In the genomic region with DNA sequence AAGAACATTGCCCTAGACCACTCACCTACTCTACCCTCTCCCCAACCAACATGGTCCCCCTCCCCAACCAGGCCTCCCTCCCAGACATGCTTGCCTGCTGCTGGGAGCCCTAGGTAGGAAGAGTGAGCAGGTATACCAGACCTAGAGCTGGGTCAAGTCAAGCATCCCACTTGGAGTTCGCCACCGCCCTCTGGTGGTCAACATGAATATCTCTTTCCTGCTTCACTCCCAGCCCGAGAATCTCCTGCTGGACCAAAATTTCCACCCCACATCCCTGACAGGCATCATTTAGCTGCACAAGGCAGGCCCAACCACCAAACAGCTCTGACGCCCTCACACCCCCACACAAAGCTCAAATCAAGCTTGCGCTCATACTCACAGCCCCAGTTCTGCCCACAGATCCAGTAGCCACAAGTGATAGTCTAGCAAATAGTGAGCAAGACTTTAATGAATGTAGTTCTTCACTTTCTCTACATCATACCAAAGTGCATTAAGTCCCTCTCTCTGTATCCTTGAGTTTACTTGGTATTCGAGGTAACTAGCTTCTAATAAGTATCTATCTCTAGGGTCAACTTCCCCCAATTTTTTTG, we compare ENCODE assay signal across 8 cellular contexts.
A peak's percentile ranks its signal among the peaks of the same experiment; 100 is the strongest.
DNase-seq lines count a peak whose midpoint lies in the region; ATAC-seq, FAIRE-seq and TF ChIP-seq lines count a peak whose summit lies in the region.

No MANE protein-coding gene starts in this region.

- H3K36me3 ChIP-seq in endothelial cell of umbilical vein (ENCODE audit: control insufficient read depth in 2 of 2, extremely low read depth in 1 of 2, insufficient read depth in 2 of 2, low read length in 2 of 2) (peaks cover 0 to 2% of the 10 kb centered on the region in 2 experiments), mucosa of descending colon (ENCODE audit: low read depth) (no peaks in the 10 kb centered on the region)

- CTCF ChIA-PET in endothelial cell of umbilical vein (lab: Charles Lee) = interaction anchor here (0.9 to 15.4 kb wide), 39 partner anchors 12 to 187 kb away, joined by 3 to 269 read pairs (median 5); a partner anchor contains a TSS

- H3K79me2 ChIP-seq in endothelial cell of umbilical vein (ENCODE audit: control insufficient read depth, insufficient read depth, low read length) = no peaks in the 10 kb centered on the region

- no peak overlapping the region for H3K27ac ChIP-seq in endothelial cell of umbilical vein (ENCODE audit: insufficient read depth, low read depth, low read length)

- peaks cover 17% of the 10 kb centered on the region for H3K4me1 ChIP-seq in endothelial cell of umbilical vein (ENCODE audit: control insufficient read depth, extremely low read depth, insufficient read depth, low read length)
- H3K4me1 ChIP-seq in mucosa of descending colon (ENCODE audit: low read depth) = no peaks in the 10 kb centered on the region

- H3K9ac ChIP-seq in endothelial cell of umbilical vein (replicated peaks; ENCODE audit: extremely low read depth, insufficient read depth, low read length) = no peak overlapping the region

- intact Hi-C loops in endothelial cell of umbilical vein (cut with micrococcal nuclease) = loop anchor here (1.0 kb wide), 6 partner anchors 37 to 147 kb away; no protein-coding TSS in a partner anchor
- intact Hi-C loops in mucosa of descending colon (cut with DNase I, micrococcal nuclease) = loop anchor here (2.0 to 10.0 kb wide), 2 partner anchors 98 kb away; no protein-coding TSS in a partner anchor

- H3K9me3 ChIP-seq in endothelial cell of umbilical vein (replicated peaks; ENCODE audit: control insufficient read depth, insufficient read depth, low read length) (no peaks in the 10 kb centered on the region), mucosa of descending colon (no peaks in the 10 kb centered on the region)

- H2AFZ ChIP-seq in endothelial cell of umbilical vein (ENCODE audit: low read depth, low read length) = no peak overlapping the region

- peak; percentile 75 for DNase-seq in ELR (ENCODE audit: low read depth)
- DNase-seq in NCI-H748 treated with DMSO at 0.1 percent for 48 hours (lab: John Stamatoyannopoulos, UW) = peak; percentile 55
- peak; percentile 14 to 34 (median 16) for DNase-seq in activated CD8-positive, alpha-beta memory T cell treated with anti-CD3 and anti-CD28 coated beads for 48 hours (ENCODE audit: low read depth in 2 of 3, low spot score in 2 of 3)
- DNase-seq in endothelial cell of umbilical vein (ENCODE audit: low read depth, low spot score) = peak; percentile 71
- peak in 2 of 3 donors; percentile 54 to 74 for DNase-seq in mucosa of descending colon
- DNase-seq in stimulated activated CD8-positive, alpha-beta memory T cell treated with anti-CD3 and anti-CD28 coated beads, Interleukin-4, amount 100 ng/mL, for 48 hours = peak; percentile 80

- POLR2A ChIA-PET in endothelial cell of umbilical vein (lab: Charles Lee) = interaction anchor here (1.4 kb wide), 1 partner anchor 38 kb away, joined by 3 read pairs; no protein-coding TSS in a partner anchor

- H4K20me1 ChIP-seq in endothelial cell of umbilical vein (replicated peaks; ENCODE audit: control insufficient read depth, extremely low read depth, insufficient read depth, low read length) = no peaks in the 10 kb centered on the region

- H3K4me2 ChIP-seq in endothelial cell of umbilical vein (ENCODE audit: insufficient read depth, low read length) = no peak overlapping the region

- ATAC-seq in HG03159 (IDR thresholded peaks at IDR 0.05; ENCODE audit: unreplicated experiment) (peak; percentile 72), mucosa of descending colon (peak; percentile 72), HG02981 (IDR thresholded peaks at IDR 0.05; ENCODE audit: unreplicated experiment) (no peak)

- FAIRE-seq in endothelial cell of umbilical vein (lab: Jason Lieb, UNC) = peak; percentile 95

- no peak for TF ChIP-seq POLR2A in endothelial cell of umbilical vein (IDR thresholded peaks at IDR 0.05; ENCODE audit: low read depth, low read length)

- no peaks in the 10 kb centered on the region for H3K9me1 ChIP-seq in endothelial cell of umbilical vein (replicated peaks; ENCODE audit: control insufficient read depth, extremely low read depth, insufficient read depth, low read length)

- dilution Hi-C loops in endothelial cell of umbilical vein (cut with MboI; ENCODE audit: extremely low pct_ligation_motif_present, low sequenced_read_pairs) = no loop called here

- H3K4me3 ChIP-seq in endothelial cell of umbilical vein (replicated peaks in 1 of 3; ENCODE audit: insufficient read depth in 1 of 3, low read depth in 1 of 3, low read length in 3 of 3) (no peak overlapping the region), mucosa of descending colon (no peak overlapping the region)

- BruUV-seq in endothelial cell of umbilical vein (replicated peaks; lab: Mats Ljungman, UMichigan) = no TSS peak

- TF ChIP-seq CTCF in endothelial cell of umbilical vein (IDR thresholded peaks at IDR 0.05; ENCODE audit: extremely low read depth in 1 of 2, insufficient read depth in 1 of 2, low read depth in 1 of 2, low read length in 2 of 2) = peak; percentile 78 to 80
- peak; percentile 29 for TF ChIP-seq CTCF in mucosa of descending colon (IDR thresholded peaks at IDR 0.05)

- no peaks in the 10 kb centered on the region for H3K27me3 ChIP-seq in endothelial cell of umbilical vein (ENCODE audit: control insufficient read depth in 2 of 2, insufficient read depth in 2 of 2, low read length in 2 of 2)

TF ChIP-seq in endothelial cell of umbilical vein, 7 proteins besides CTCF, POLR2A, EP300 and RAD21:
- no peak for TF ChIP-seq GATA2 (IDR thresholded peaks at IDR 0.05; ENCODE audit: insufficient read depth, insufficient read length, low read depth, low read length)
- no peak for TF ChIP-seq FOS (IDR thresholded peaks at IDR 0.05; ENCODE audit: borderline replicate concordance, insufficient read depth, low read length)
- no peak for TF ChIP-seq MYC (IDR thresholded peaks at IDR 0.05; ENCODE audit: low read depth, low read length)
- TF ChIP-seq JUN (IDR thresholded peaks at IDR 0.05; ENCODE audit: borderline replicate concordance, insufficient read depth, insufficient read length, low read depth) = no peak

Comparison
In these comparisons a context has a peak if more than half of its experiments do, and no peak if none do; other contexts are left out.
1. DNase-seq: peak in every context shown above with its lines; median percentile 80 in stimulated activated CD8-positive, alpha-beta memory T cell treated with anti-CD3 and anti-CD28 coated beads, Interleukin-4, amount 100 ng/mL, for 48 hours; 75 in ELR; 71 in endothelial cell of umbilical vein; 64 in mucosa of descending colon; 55 in NCI-H748 treated with DMSO at 0.1 percent for 48 hours; 16 in activated CD8-positive, alpha-beta memory T cell treated with anti-CD3 and anti-CD28 coated beads for 48 hours.